In the genomic region with DNA sequence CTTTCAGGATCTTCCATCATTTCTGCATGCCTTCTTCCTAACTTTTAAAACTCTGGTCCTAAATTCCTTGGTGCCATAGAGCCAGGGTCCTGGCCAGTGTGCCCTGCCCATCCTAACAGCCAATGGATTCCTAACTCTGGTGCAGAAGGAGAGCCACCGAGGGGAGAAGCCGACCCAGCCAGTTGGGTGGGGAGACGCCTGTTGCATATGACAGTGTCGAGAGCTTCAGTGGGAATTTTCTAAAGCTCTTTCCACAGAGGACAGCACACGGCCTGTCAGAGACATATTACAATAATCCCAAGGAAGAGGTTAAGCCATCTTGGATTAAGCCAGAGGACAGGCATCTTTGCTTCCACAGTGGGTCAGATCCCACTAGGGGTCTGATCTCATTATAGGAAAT, we compare ENCODE assay signal across 20 cellular contexts.
DNase-seq lines count a peak whose midpoint lies in the region; ATAC-seq and TF ChIP-seq lines count a peak whose summit lies in the region.
"Had no signal": no experiment of that assay in that cellular context is flagged by ENCODE, and none has a peak within 500 bp of the region (broad histone marks: within the 10 kb centered on the region; RNA-seq: fewer than 3 reads in every experiment).

No MANE protein-coding gene starts in this region.

- no peaks in the 10 kb centered on the region for H3K27me3 ChIP-seq in WERI-Rb-1 (ENCODE audit: insufficient read depth, low read depth, severe bottlenecking)

- H3K27ac ChIP-seq in WERI-Rb-1 (peak overlapping the region; percentile 59), temporal lobe (ENCODE audit: low read depth, low read length) (peak overlapping the region; percentile 67)
- H3K27ac ChIP-seq: 22Rv1, A549, C4-2B had no signal

- H3K9me3 ChIP-seq in WERI-Rb-1 (ENCODE audit: severe bottlenecking) = no peaks in the 10 kb centered on the region
- H3K9me3 ChIP-seq: A549 had no signal

- DNase-seq in activated effector memory CD4-positive, alpha-beta T cell treated with anti-CD3 and anti-CD28 coated beads, Interleukin-2, amount 50 U/mL, for 16 hours = peak; percentile 28
- DNase-seq in activated effector memory CD4-positive, alpha-beta T cell treated with Interleukin-2 at 50 U/mL for 16 hours = no peak
- DNase-seq in WERI-Rb-1 = peak; percentile 69
- DNase-seq in mesenteric fat pad (ENCODE audit: low spot score) = peak; percentile 16
- no peak for DNase-seq in D341Med (ENCODE audit: low spot score)
- no peak for DNase-seq in T-helper 2 cell
- DNase-seq: AML-193; CD4-positive, alpha-beta T cell; DMS 273 treated with DMSO at 0.1 percent for 48 hours; DMS53; DND-41; EL; GOT3; H7 had no signal

- no peak for ATAC-seq in HG03457 (IDR thresholded peaks at IDR 0.05; ENCODE audit: unreplicated experiment)
- ATAC-seq: A549, HCT116 had no signal

- H3K36me3 ChIP-seq in WERI-Rb-1 = no peaks in the 10 kb centered on the region

- no peak for TF ChIP-seq CTCF in WERI-Rb-1 (IDR thresholded peaks at IDR 0.05; ENCODE audit: low read depth, low read length)

- H3K4me3 ChIP-seq in WERI-Rb-1 (ENCODE audit: low read depth, low read length) = peak overlapping the region; percentile 15; the same call in 1 of the 2 replicates
- H3K4me3 ChIP-seq: A549 had no signal

Comparison
In these comparisons a context has a peak if more than half of its experiments do, and no peak if none do; other contexts are left out.
1. DNase-seq: peak in activated effector memory CD4-positive, alpha-beta T cell treated with anti-CD3 and anti-CD28 coated beads, Interleukin-2, amount 50 U/mL, for 16 hours (single experiment), WERI-Rb-1 (single experiment) and mesenteric fat pad (single experiment); none in activated effector memory CD4-positive, alpha-beta T cell treated with Interleukin-2 at 50 U/mL for 16 hours (single experiment), D341Med (single experiment) and T-helper 2 cell (0 of 5).